8 cellular contexts compared by ENCODE assay signal in genomic region chr15:80173022-80173759, GRCh38. TPM values are rescaled to one million over a fixed set of nuclear protein-coding genes. Genes with fewer than 3 reads are reported as not detected.
DNase-seq lines count a peak whose midpoint lies in the region; ATAC-seq and TF ChIP-seq lines count a peak whose summit lies in the region.

No MANE protein-coding gene starts in this region.

- in situ Hi-C loops in KBM-7 (cut with MboI; ENCODE audit: low pct_unique_long_range_greater_than_20kb, low sequenced_read_pairs): loop anchor here (25.0 kb wide), 1 partner anchor 286 kb away; the partner anchor contains the start of gene MTHFS

- H3K9me3 ChIP-seq in ascending aorta: no peaks in the 10 kb centered on the region

- H3K4me1 ChIP-seq in ascending aorta: peaks cover 25 to 30% of the 10 kb centered on the region in 2 donors

- H3K27ac ChIP-seq in ascending aorta: peak overlapping the region; percentile 91 to 93

- no peaks in the 10 kb centered on the region for H3K27me3 ChIP-seq in ascending aorta

- H3K36me3 ChIP-seq in ascending aorta: peaks cover 0 to 28% of the 10 kb centered on the region in 2 donors

- intact Hi-C loops in ascending aorta (cut with DNase I): loop anchor here (1.0 to 10.0 kb wide), 6 partner anchors 21 to 792 kb away; partner anchors contain the start of genes ABHD17C, FAH and MTHFS

- TF ChIP-seq CTCF in ascending aorta (IDR thresholded peaks at IDR 0.05): peak; percentile 53 to 68 (median 66)

- DNase-seq in Ammon's horn (ENCODE audit: low spot score) (peak; percentile 31), KBM-7 (peak; percentile 84), T-helper 2 cell (peak; percentile 21 to 67 (median 44)), ascending aorta (ENCODE audit: low spot score in 2 of 2) (peak; percentile 27 to 86), inferior parietal cortex (ENCODE audit: extremely low spot score) (peak; percentile 28)
- DNase-seq in stimulated activated CD4-positive, alpha-beta T cell treated with anti-CD3 and anti-CD28 coated beads, Interleukin-1b, Interleukin-23, amount 100 ng/mL, for 4 hours (ENCODE audit: low read depth in 2 of 2): peak; percentile 56 to 62

- no peak overlapping the region for H3K4me3 ChIP-seq in ascending aorta

- ATAC-seq in GM18909 (IDR thresholded peaks at IDR 0.05; ENCODE audit: poor library complexity, unreplicated experiment) (peak; percentile 60), HG03025 (IDR thresholded peaks at IDR 0.05; ENCODE audit: low FRiP score, unreplicated experiment) (no peak)

RNA-seq across cellular contexts. Expression of gene FAH, which starts 20.4 kb away (rescaled TPM):
- 23.4 TPM for total RNA-seq in ascending aorta

Comparison
In these comparisons a context has a peak if more than half of its experiments do, and no peak if none do; other contexts are left out.
1. DNase-seq: peak in every context shown above with its lines; median percentile 84 in KBM-7; 59 in stimulated activated CD4-positive, alpha-beta T cell treated with anti-CD3 and anti-CD28 coated beads, Interleukin-1b, Interleukin-23, amount 100 ng/mL, for 4 hours; 56 in ascending aorta; 44 in T-helper 2 cell; 31 in Ammon's horn; 28 in inferior parietal cortex.